8 cellular contexts compared by ENCODE assay signal in the genomic region with DNA sequence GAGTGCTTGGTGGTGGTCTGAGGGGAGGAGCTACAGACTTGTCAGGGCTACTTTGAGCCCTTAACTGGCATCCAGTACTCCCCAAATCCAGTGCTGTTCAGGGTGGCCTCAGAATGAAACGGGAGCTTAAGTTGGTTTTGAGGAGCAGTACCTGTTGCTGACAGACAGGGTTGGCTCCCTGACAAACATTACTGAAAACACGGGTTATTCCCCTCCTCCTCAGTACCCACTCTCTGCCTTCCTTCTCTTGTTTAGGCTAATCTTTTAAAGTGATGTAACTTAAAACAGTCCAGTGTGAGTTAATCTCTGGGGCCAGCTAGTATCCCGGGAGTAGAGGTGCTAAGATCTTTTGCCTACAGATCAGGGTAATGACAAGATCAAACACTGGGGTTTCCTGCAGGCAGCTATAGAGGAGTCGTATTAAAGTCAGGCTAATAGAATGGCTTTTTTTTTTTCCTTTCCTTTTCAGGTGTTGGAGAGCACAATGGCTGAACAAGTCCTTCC. TPM values are rescaled to one million over a fixed set of nuclear protein-coding genes. Genes with fewer than 3 reads are reported as not detected.
DNase-seq lines count a peak whose midpoint lies in the region; ATAC-seq and TF ChIP-seq lines count a peak whose summit lies in the region.

No MANE protein-coding gene starts in this region.

- 14 to 21% methylated on average over 4 of the region's 4 CpGs for WGBS in esophagus, 2 donors
- WGBS in stomach, 5 donors: 16 to 32% (median 21%) methylated on average over 4 of the region's 4 CpGs

- ATAC-seq in GM21825 (IDR thresholded peaks at IDR 0.05; ENCODE audit: unreplicated experiment): peak; percentile 28

- no peaks in the 10 kb centered on the region for H3K9me3 Mint-ChIP-seq in T-helper 2 cell treated with Interferon-gamma antibody and Interleukin-4, amounts not matched to agents 5 μg/mL and 100 μg/mL, for 36 hours

- peak overlapping the region; percentile 87 for H3K27ac Mint-ChIP-seq in T-helper 2 cell treated with Interferon-gamma antibody and Interleukin-4, amounts not matched to agents 5 μg/mL and 100 μg/mL, for 36 hours

- intact Hi-C loops in stomach (cut with DNase I; ENCODE audit: low total_unique reads): loop anchor here (5.0 kb wide), 1 partner anchor 158 kb away; no protein-coding TSS in a partner anchor

- H3K4me3 ChIP-seq in GM06990 (replicated peaks; ENCODE audit: low read depth, low read length): peak overlapping the region; percentile 95
- peak overlapping the region; percentile 0 to 45 for H3K4me3 ChIP-seq in esophagus (ENCODE audit: low read depth in 1 of 2, low read length in 2 of 2)
- peak overlapping the region in 3 of 4 donors; percentile 76 to 90 (median 83) for H3K4me3 ChIP-seq in stomach

- TF ChIP-seq EP300 in stomach (IDR thresholded peaks at IDR 0.05): no peak

- no peaks in the 10 kb centered on the region for H3K27me3 ChIP-seq in GM06990 (replicated peaks; ENCODE audit: control insufficient read depth, insufficient read depth, low read length)
- no peaks in the 10 kb centered on the region for H3K27me3 ChIP-seq in esophagus (ENCODE audit: control insufficient read depth in 1 of 2, insufficient read depth in 2 of 2, low read length in 2 of 2)
- no peaks in the 10 kb centered on the region for H3K27me3 ChIP-seq in stomach

- H3K4me3 Mint-ChIP-seq in T-helper 2 cell treated with Interferon-gamma antibody and Interleukin-4, amounts not matched to agents 5 μg/mL and 100 μg/mL, for 36 hours: peak overlapping the region; percentile 87

- H3K9me3 ChIP-seq in esophagus (ENCODE audit: control insufficient read depth in 2 of 2, insufficient read depth in 1 of 2, low read depth in 1 of 2, low read length in 1 of 2): no peaks in the 10 kb centered on the region
- H3K9me3 ChIP-seq in stomach: no peaks in the 10 kb centered on the region

- H3K4me1 ChIP-seq in esophagus (ENCODE audit: control insufficient read depth in 2 of 2, insufficient read depth in 2 of 2, low read length in 1 of 2) (peaks cover 0 to 9% of the 10 kb centered on the region in 2 donors), stomach (peaks cover 45 to 88% (median 65%) of the 10 kb centered on the region in 4 donors)

- H3K36me3 Mint-ChIP-seq in T-helper 2 cell treated with Interferon-gamma antibody and Interleukin-4, amounts not matched to agents 5 μg/mL and 100 μg/mL, for 36 hours (ENCODE audit: low read depth): peaks cover 56% of the 10 kb centered on the region

- DNase-seq in GM06990 (ENCODE audit: extremely low read depth, insufficient read length): peak; percentile 35
- peak; percentile 55 for DNase-seq in T-helper 2 cell treated with Interferon-gamma antibody and Interleukin-4, amounts not matched to agents 5 μg/mL and 100 μg/mL, for 36 hours (ENCODE audit: low spot score)
- DNase-seq in stomach: no peak
- no peak for DNase-seq in activated CD8-positive, alpha-beta memory T cell treated with anti-CD3 and anti-CD28 coated beads for 24 hours
- DNase-seq in LoVo (ENCODE audit: low spot score): no peak
- no peak for DNase-seq in cortex of kidney (lab: John Stamatoyannopoulos, UW)

- TF ChIP-seq CTCF in GM06990 (IDR thresholded peaks at IDR 0.05; ENCODE audit: insufficient read depth, low read length, poor library complexity, severe bottlenecking) (peak; percentile 10), stomach (IDR thresholded peaks at IDR 0.05) (no peak)

- peaks cover 67% of the 10 kb centered on the region for H3K4me1 Mint-ChIP-seq in T-helper 2 cell treated with Interferon-gamma antibody and Interleukin-4, amounts not matched to agents 5 μg/mL and 100 μg/mL, for 36 hours (ENCODE audit: low read depth)

- H3K36me3 ChIP-seq in GM06990 (ENCODE audit: control insufficient read depth, insufficient read depth, low read length): peaks cover 14% of the 10 kb centered on the region
- H3K36me3 ChIP-seq in esophagus (ENCODE audit: control insufficient read depth in 2 of 2, insufficient read depth in 2 of 2, low read length in 1 of 2): peaks cover 4 to 6% of the 10 kb centered on the region in 2 donors
- H3K36me3 ChIP-seq in stomach: peaks cover 11 to 31% (median 28%) of the 10 kb centered on the region in 4 donors

- H3K27me3 Mint-ChIP-seq in T-helper 2 cell treated with Interferon-gamma antibody and Interleukin-4, amounts not matched to agents 5 μg/mL and 100 μg/mL, for 36 hours (ENCODE audit: low read depth): no peaks in the 10 kb centered on the region

- no peak for TF ChIP-seq POLR2A in stomach (IDR thresholded peaks at IDR 0.05)

- H3K27ac ChIP-seq in esophagus (ENCODE audit: low read depth in 2 of 2, low read length in 1 of 2): peak overlapping the region; percentile 18 to 70
- peak overlapping the region in 4 of 5 donors; percentile 25 to 97 (median 94) for H3K27ac ChIP-seq in stomach

RNA-seq across cellular contexts. Expression of a gene that starts 3.7 kb away (rescaled TPM):
- polyA plus RNA-seq in esophagus (10 to 100 TPM in 1 of 2 donors, 1 to 10 TPM in 1; 5.6 to 10.7 TPM), stomach (10 to 100 TPM in 2 of 3 donors, 1 to 10 TPM in 1; 9.5 to 13.6 (median 11.2) TPM)
- total RNA-seq in stomach: 10 to 100 TPM in 4 of 5 donors, 1 to 10 TPM in 1; 7.8 to 77.0 (median 34.1) TPM

Comparison
In these comparisons a context has a peak if more than half of its experiments do, and no peak if none do; other contexts are left out.
1. DNase-seq: peak in GM06990 (single experiment) and T-helper 2 cell treated with Interferon-gamma antibody and Interleukin-4, amounts not matched to agents 5 μg/mL and 100 μg/mL, for 36 hours (single experiment); none in stomach (single experiment), activated CD8-positive, alpha-beta memory T cell treated with anti-CD3 and anti-CD28 coated beads for 24 hours (single experiment), LoVo (single experiment) and cortex of kidney (single experiment).
2. H3K4me3 ChIP-seq: peak in every context shown above with its lines; median percentile 95 in GM06990; 83 in stomach; 22 in esophagus.